ENCODE assay signal across 8 cellular contexts in genomic region chr9:128786681-128787582, GRCh38. TPM values are rescaled to one million over a fixed set of nuclear protein-coding genes. Genes with fewer than 3 reads are reported as not detected.
DNase-seq lines count a peak whose midpoint lies in the region; ATAC-seq and TF ChIP-seq lines count a peak whose summit lies in the region.

TBC1D13 (plus strand) TSS chr9:128787253; CDS start chr9:128787354, 101 bp downstream.

- no peak within 1 kb of the TSS for H2BK12ac ChIP-seq in trophoblast cell (ENCODE audit: low read length)

- H2AFZ ChIP-seq in trophoblast cell (ENCODE audit: insufficient read depth, low read length, poor library complexity), result peak within 1 kb of the TSS; percentile 95

- no CpG with 5 or more reads among the region's 64 CpGs for WGBS in trophoblast cell (ENCODE audit: extremely low coverage, insufficient coverage, insufficient read length)

- H3K4me1 ChIP-seq in cardiac muscle cell (ENCODE audit: low read depth), result peaks cover 4% of the 10 kb centered on the region
- peaks cover 8 to 9% of the 10 kb centered on the region in 2 experiments for H3K4me1 ChIP-seq in trophoblast cell (ENCODE audit: control insufficient read depth in 1 of 2, insufficient read depth in 2 of 2, low read length in 2 of 2)
- H3K4me1 ChIP-seq in tibial artery, result peaks cover 6 to 18% (median 12%) of the 10 kb centered on the region in 4 donors

- H4K12ac ChIP-seq in trophoblast cell (ENCODE audit: low read depth, low read length), result peak within 1 kb of the TSS; percentile 81

- peaks cover 3% of the 10 kb centered on the region for H3K79me2 ChIP-seq in trophoblast cell (ENCODE audit: control insufficient read depth, insufficient read depth, low read length, poor library complexity)

- DNase-seq in NCI-H1436 (lab: John Stamatoyannopoulos, UW), result peak; percentile 75
- DNase-seq in T follicular helper cell (ENCODE audit: low read depth), result peak; percentile 87
- DNase-seq in activated naive CD8-positive, alpha-beta T cell treated with anti-CD3 and anti-CD28 coated beads, Interleukin-2, amount 50 U/mL, for 24 hours, result peak; percentile 90
- peak; percentile 91 to 94 for DNase-seq in cardiac muscle cell (ENCODE audit: low read depth in 1 of 2, low spot score in 1 of 2)
- DNase-seq in trophoblast cell, result peak; percentile 78 to 81
- DNase-seq in tibial artery, result peak; percentile 85 to 95

- peak within 1 kb of the TSS; percentile 99 for H3K4me3 ChIP-seq in GM12875 (ENCODE audit: low read depth, low read length)
- peak within 1 kb of the TSS; percentile 76 for H3K4me3 ChIP-seq in cardiac muscle cell
- H3K4me3 ChIP-seq in trophoblast cell (ENCODE audit: low read depth, low read length), result peak within 1 kb of the TSS; percentile 91
- H3K4me3 ChIP-seq in tibial artery, result peak within 1 kb of the TSS; percentile 68 to 70

- peak within 1 kb of the TSS; percentile 89 for H3K18ac ChIP-seq in trophoblast cell (ENCODE audit: low read length)

- H3K9ac ChIP-seq in trophoblast cell (ENCODE audit: low read length), result peak within 1 kb of the TSS; percentile 83

- TF ChIP-seq CTCF in GM12875 (IDR thresholded peaks at IDR 0.05; ENCODE audit: borderline replicate concordance, insufficient read depth, low read depth, low read length), result no peak
- no peak for TF ChIP-seq CTCF in cardiac muscle cell (IDR thresholded peaks at IDR 0.05; ENCODE audit: low read depth, low read length)
- TF ChIP-seq CTCF in tibial artery (IDR thresholded peaks at IDR 0.05), result no peak

- no peak within 1 kb of the TSS for H3K23ac ChIP-seq in trophoblast cell (ENCODE audit: low read length)

- H3K4ac ChIP-seq in trophoblast cell (ENCODE audit: low read depth, low read length), result peak within 1 kb of the TSS; percentile 56

- peaks cover 8% of the 10 kb centered on the region for H3K36me3 ChIP-seq in cardiac muscle cell
- peaks cover 19 to 20% of the 10 kb centered on the region in 2 experiments for H3K36me3 ChIP-seq in trophoblast cell (ENCODE audit: control insufficient read depth in 1 of 2, insufficient read depth in 2 of 2, low read length in 2 of 2)
- H3K36me3 ChIP-seq in tibial artery, result peaks cover 11 to 30% (median 12%) of the 10 kb centered on the region in 3 donors

- peak within 1 kb of the TSS; percentile 60 for H3K14ac ChIP-seq in trophoblast cell (ENCODE audit: low read length)

- peak within 1 kb of the TSS; percentile 68 for H2BK5ac ChIP-seq in trophoblast cell (ENCODE audit: low read depth, low read length, poor library complexity)

- H3K27ac ChIP-seq in cardiac muscle cell (peak within 1 kb of the TSS; percentile 71), trophoblast cell (ENCODE audit: low read depth, low read length) (peak within 1 kb of the TSS; percentile 82), tibial artery (peak within 1 kb of the TSS; percentile 76 to 80)

- no peaks in the 10 kb centered on the region for H3K9me3 ChIP-seq in cardiac muscle cell (ENCODE audit: low read depth)
- H3K9me3 ChIP-seq in trophoblast cell (ENCODE audit: insufficient read depth, low read depth, low read length), result peaks cover 2% of the 10 kb centered on the region
- H3K9me3 ChIP-seq in tibial artery, result no peaks in the 10 kb centered on the region

- H3K4me3 Mint-ChIP-seq in activated naive CD8-positive, alpha-beta T cell treated with anti-CD3 and anti-CD28 coated beads, Interleukin-2, amount 50 U/mL, for 24 hours, result peak within 1 kb of the TSS; percentile 86

- no peaks in the 10 kb centered on the region for H3K27me3 Mint-ChIP-seq in activated naive CD8-positive, alpha-beta T cell treated with anti-CD3 and anti-CD28 coated beads, Interleukin-2, amount 50 U/mL, for 24 hours

- peak within 1 kb of the TSS; percentile 80 for H3K4me2 ChIP-seq in trophoblast cell (ENCODE audit: low read length)

- peak within 1 kb of the TSS; percentile 76 for H4K91ac ChIP-seq in trophoblast cell (ENCODE audit: low read depth, low read length)

- H3K36me3 Mint-ChIP-seq in activated naive CD8-positive, alpha-beta T cell treated with anti-CD3 and anti-CD28 coated beads, Interleukin-2, amount 50 U/mL, for 24 hours (ENCODE audit: low read depth), result peaks cover 2% of the 10 kb centered on the region

- H3K9me3 Mint-ChIP-seq in activated naive CD8-positive, alpha-beta T cell treated with anti-CD3 and anti-CD28 coated beads, Interleukin-2, amount 50 U/mL, for 24 hours, result no peaks in the 10 kb centered on the region

- H4K8ac ChIP-seq in trophoblast cell (ENCODE audit: low read depth, low read length), result peak within 1 kb of the TSS; percentile 72

- peaks cover 4% of the 10 kb centered on the region for H3K79me1 ChIP-seq in trophoblast cell (ENCODE audit: low read length)

- H3K27ac Mint-ChIP-seq in activated naive CD8-positive, alpha-beta T cell treated with anti-CD3 and anti-CD28 coated beads, Interleukin-2, amount 50 U/mL, for 24 hours, result peak within 1 kb of the TSS; percentile 84

- H2BK120ac ChIP-seq in trophoblast cell (ENCODE audit: insufficient read depth, low read length, poor library complexity), result peak within 1 kb of the TSS; percentile 57

- intact Hi-C loops in tibial artery (cut with DNase I; ENCODE audit: low total_unique reads), result loop anchor here (2.0 kb wide), 1 partner anchor 14 kb away; no protein-coding TSS in a partner anchor

- peaks cover 28% of the 10 kb centered on the region for H3K4me1 Mint-ChIP-seq in activated naive CD8-positive, alpha-beta T cell treated with anti-CD3 and anti-CD28 coated beads, Interleukin-2, amount 50 U/mL, for 24 hours

- ATAC-seq in HG02763 (IDR thresholded peaks at IDR 0.05; ENCODE audit: unreplicated experiment), result peak; percentile 92
- ATAC-seq in activated naive CD8-positive, alpha-beta T cell treated with anti-CD3 and anti-CD28 coated beads, Interleukin-2, amount 50 U/mL, for 24 hours, result peak; percentile 98

- H2AK5ac ChIP-seq in trophoblast cell (ENCODE audit: low read length), result peak within 1 kb of the TSS; percentile 38

- H3K27me3 ChIP-seq in cardiac muscle cell (no peaks in the 10 kb centered on the region), trophoblast cell (ENCODE audit: insufficient read depth, low read length) (no peaks in the 10 kb centered on the region), tibial artery (no peaks in the 10 kb centered on the region)

RNA-seq across cellular contexts. Expression of gene TBC1D13, which starts in this region (rescaled TPM):
- total RNA-seq in cardiac muscle cell, result 24.6 and 26.6 TPM in 2 replicates
- polyA plus RNA-seq in cardiac muscle cell, result 33.4 and 39.4 TPM in 2 replicates
- 16.0 TPM in 2 replicates for polyA plus RNA-seq in trophoblast cell (2013)

Comparison
In these comparisons a context has a peak if more than half of its experiments do, and no peak if none do; other contexts are left out.
1. Peak in every context shown above with its lines: DNase-seq, ATAC-seq, H3K4me3 ChIP-seq and H3K27ac ChIP-seq.